ENCODE assay signal across 11 cellular contexts in genomic region chr1:101653482-101653946, GRCh38.
DNase-seq lines count a peak whose midpoint lies in the region; ATAC-seq, FAIRE-seq and TF ChIP-seq lines count a peak whose summit lies in the region.
"Had no signal": no experiment of that assay in that cellular context is flagged by ENCODE, and none has a peak within 500 bp of the region (broad histone marks: within the 10 kb centered on the region; RNA-seq: fewer than 3 reads in every experiment).

No MANE protein-coding gene starts in this region.

- H3K4me3 ChIP-seq in LNCaP clone FGC (ENCODE audit: low read depth, low read length) (no peak overlapping the region), bronchial epithelial cell (ENCODE audit: low read depth, low read length) (no peak overlapping the region), spleen (no peak overlapping the region)
- H3K4me3 ChIP-seq: SK-N-MC had no signal

- DNase-seq in GM10266 (ENCODE audit: extremely low spot score) (no peak), LNCaP clone FGC (ENCODE audit: low read depth) (peak; percentile 4), bronchial epithelial cell (ENCODE audit: low read depth) (peak; percentile 12), spleen (no peak)
- DNase-seq in activated T-cell treated with anti-CD3 and anti-CD28 coated beads, Interleukin-2, amount 50 U/mL, for 72 hours: no peak
- no peak for DNase-seq in stimulated activated naive CD8-positive, alpha-beta T cell treated with anti-CD3 and anti-CD28 coated beads, Interleukin-15, Interleukin-2, amounts not matched to agents 100 U/mL and 50 U/mL, for 24 hours
- DNase-seq: activated naive CD4-positive, alpha-beta T cell treated with anti-CD3 and anti-CD28 coated beads, Interleukin-2, amount 50 U/mL, for 16 hours; hypothalamus had no signal

- intact Hi-C loops in spleen (cut with DNase I; ENCODE audit: low total_unique reads): no loop called here

- H3K36me3 Mint-ChIP-seq in nephron (ENCODE audit: low read depth): peaks cover 6% of the 10 kb centered on the region
- H3K36me3 Mint-ChIP-seq in activated T-cell treated with anti-CD3 and anti-CD28 coated beads, Interleukin-2, amount 50 U/mL, for 72 hours (ENCODE audit: insufficient read depth in 2 of 2): peaks cover 0 to 4% of the 10 kb centered on the region in 2 donors

- peaks cover 4 to 44% (median 24%) of the 10 kb centered on the region in 8 donors for H3K9me3 ChIP-seq in spleen

- no peaks in the 10 kb centered on the region for H3K27me3 Mint-ChIP-seq in nephron (ENCODE audit: low read depth)
- no peaks in the 10 kb centered on the region for H3K27me3 Mint-ChIP-seq in activated T-cell treated with anti-CD3 and anti-CD28 coated beads, Interleukin-2, amount 50 U/mL, for 72 hours (ENCODE audit: low read depth)

- ATAC-seq in activated T-cell treated with anti-CD3 and anti-CD28 coated beads, Interleukin-2, amount 50 U/mL, for 72 hours (replicated peaks in 1 of 2): no peak
- no peak for ATAC-seq in stimulated activated naive CD8-positive, alpha-beta T cell treated with anti-CD3 and anti-CD28 coated beads, Interleukin-15, Interleukin-2, amounts not matched to agents 100 U/mL and 50 U/mL, for 24 hours
- no peak for ATAC-seq in GM18907 (IDR thresholded peaks at IDR 0.05; ENCODE audit: unreplicated experiment)

- WGBS in spleen, 5 donors: 7 to 17% (median 11%) methylated on average over 3 of the region's 3 CpGs

- no peak overlapping the region for H3K4me3 Mint-ChIP-seq in nephron
- no peak overlapping the region for H3K4me3 Mint-ChIP-seq in activated T-cell treated with anti-CD3 and anti-CD28 coated beads, Interleukin-2, amount 50 U/mL, for 72 hours

- TF ChIP-seq CTCF in GM10266 (IDR thresholded peaks at IDR 0.05; ENCODE audit: control insufficient read depth, insufficient read depth, low read depth, missing control alignments) (peak; percentile 31), LNCaP clone FGC (IDR thresholded peaks at IDR 0.05; ENCODE audit: control insufficient read depth, extremely low read depth, insufficient read depth) (peak; percentile 64), bronchial epithelial cell (IDR thresholded peaks at IDR 0.05; ENCODE audit: insufficient read depth, low read length, severe bottlenecking) (peak; percentile 45), nephron (IDR thresholded peaks at IDR 0.05; ENCODE audit: unreplicated experiment in 3 of 3) (peak in 2 of 3 experiments; percentile 14 to 46), spleen (IDR thresholded peaks at IDR 0.05 in 8 of 11, conservative IDR thresholded peaks at IDR 0.05 in 3 of 11) (no peak)

- no peaks in the 10 kb centered on the region for H3K27me3 ChIP-seq in bronchial epithelial cell (ENCODE audit: control insufficient read depth, insufficient read depth, low read length)
- no peaks in the 10 kb centered on the region for H3K27me3 ChIP-seq in spleen (replicated peaks in 1 of 7)

- H3K27ac Mint-ChIP-seq in nephron: peak overlapping the region in 1 of 3 experiments; percentile 66
- H3K27ac Mint-ChIP-seq in activated T-cell treated with anti-CD3 and anti-CD28 coated beads, Interleukin-2, amount 50 U/mL, for 72 hours: no peak overlapping the region

- peaks cover 23% of the 10 kb centered on the region for H3K9me3 Mint-ChIP-seq in nephron
- H3K9me3 Mint-ChIP-seq in activated T-cell treated with anti-CD3 and anti-CD28 coated beads, Interleukin-2, amount 50 U/mL, for 72 hours: peaks cover 4 to 5% of the 10 kb centered on the region in 2 donors

- no peaks in the 10 kb centered on the region for H3K4me1 Mint-ChIP-seq in nephron
- H3K4me1 Mint-ChIP-seq in activated T-cell treated with anti-CD3 and anti-CD28 coated beads, Interleukin-2, amount 50 U/mL, for 72 hours (ENCODE audit: low read depth): no peaks in the 10 kb centered on the region

- FAIRE-seq in bronchial epithelial cell (lab: Jason Lieb, UNC): no peak

- H3K27ac ChIP-seq in spleen: no peak overlapping the region
- H3K27ac ChIP-seq: SK-N-MC had no signal

- no peaks in the 10 kb centered on the region for H3K4me1 ChIP-seq in spleen

- no peak for TF ChIP-seq POLR2A in spleen (IDR thresholded peaks at IDR 0.05)

- H3K36me3 ChIP-seq in bronchial epithelial cell (ENCODE audit: control insufficient read depth, insufficient read depth, low read length) (no peaks in the 10 kb centered on the region), spleen (no peaks in the 10 kb centered on the region)

Comparison
In these comparisons a context has a peak if more than half of its experiments do, and no peak if none do; other contexts are left out.
1. DNase-seq: peak in LNCaP clone FGC (single experiment) and bronchial epithelial cell (single experiment); none in GM10266 (single experiment), activated T-cell treated with anti-CD3 and anti-CD28 coated beads, Interleukin-2, amount 50 U/mL, for 72 hours (0 of 2), spleen (single experiment) and stimulated activated naive CD8-positive, alpha-beta T cell treated with anti-CD3 and anti-CD28 coated beads, Interleukin-15, Interleukin-2, amounts not matched to agents 100 U/mL and 50 U/mL, for 24 hours (single experiment).
2. CTCF ChIP-seq: peak in GM10266 (single experiment), LNCaP clone FGC (single experiment), bronchial epithelial cell (single experiment) and nephron (2 of 3); none in spleen (0 of 11).